ENCODE assay signal across 8 cellular contexts in genomic region chr11:117144477-117145392, GRCh38. TPM values are rescaled to one million over a fixed set of nuclear protein-coding genes. Genes with fewer than 3 reads are reported as not detected.
DNase-seq lines count a peak whose midpoint lies in the region; ATAC-seq and TF ChIP-seq lines count a peak whose summit lies in the region.

No MANE protein-coding gene starts in this region.

- DNase-seq in COLO829 (ENCODE audit: low spot score) = peak; percentile 54
- peak; percentile 54 to 81 for DNase-seq in PC-9
- DNase-seq in activated naive CD8-positive, alpha-beta T cell treated with anti-CD3 and anti-CD28 coated beads, Interleukin-2, amount 10 ng/mL, durations not matched to agents 7 days and 5 days = peak; percentile 41
- peak; percentile 71 for DNase-seq in glutamatergic neuron
- peak; percentile 42 for DNase-seq in non-pigmented ciliary epithelial cell (ENCODE audit: low read depth)
- no peak for DNase-seq in DMS153 (lab: John Stamatoyannopoulos, UW)

- POLR2A ChIA-PET in PC-9 (lab: Charles Lee; ENCODE audit: unreplicated experiment) = interaction anchor here (0.5 to 0.9 kb wide), 6 partner anchors 36 to 103 kb away, joined by 3 to 17 read pairs (median 4); no protein-coding TSS in a partner anchor
- POLR2A ChIA-PET in activated naive CD8-positive, alpha-beta T cell treated with anti-CD3 and anti-CD28 coated beads, Interleukin-2, amount 10 ng/mL, durations not matched to agents 7 days and 5 days (lab: Charles Lee) = interaction anchor here (0.6 to 2.7 kb wide), 21 partner anchors 11 to 373 kb away, joined by 3 to 30 read pairs (median 3); partner anchors contain the start of genes BUD13, CEP164, PCSK7 and SIDT2

- peaks cover 51% of the 10 kb centered on the region for H4K20me1 ChIP-seq in PC-9 (ENCODE audit: insufficient read depth)

- H3K9me3 ChIP-seq in PC-9 (ENCODE audit: insufficient read depth, low read depth) = no peaks in the 10 kb centered on the region

- TSS peak; percentile 39 for BruUV-seq in PC-9 (replicated peaks; lab: Mats Ljungman, UMichigan)

- H3K4me1 Mint-ChIP-seq in activated naive CD8-positive, alpha-beta T cell treated with anti-CD3 and anti-CD28 coated beads, Interleukin-2, amount 10 ng/mL, durations not matched to agents 7 days and 5 days = peaks cover 35% of the 10 kb centered on the region
- peaks cover 2% of the 10 kb centered on the region for H3K4me1 Mint-ChIP-seq in glutamatergic neuron (ENCODE audit: low read depth, unreplicated experiment)

- CTCF ChIA-PET in PC-9 (lab: Charles Lee) = interaction anchor here (0.6 to 0.7 kb wide), 3 partner anchors 411 to 670 kb away, joined by 3 to 6 read pairs (median 4); no protein-coding TSS in a partner anchor

- H3K27ac Mint-ChIP-seq in activated naive CD8-positive, alpha-beta T cell treated with anti-CD3 and anti-CD28 coated beads, Interleukin-2, amount 10 ng/mL, durations not matched to agents 7 days and 5 days = peak overlapping the region; percentile 95
- H3K27ac Mint-ChIP-seq in glutamatergic neuron (ENCODE audit: unreplicated experiment) = peak overlapping the region; percentile 99

- H3K9me3 Mint-ChIP-seq in activated naive CD8-positive, alpha-beta T cell treated with anti-CD3 and anti-CD28 coated beads, Interleukin-2, amount 10 ng/mL, durations not matched to agents 7 days and 5 days = no peaks in the 10 kb centered on the region
- peaks cover 16% of the 10 kb centered on the region for H3K9me3 Mint-ChIP-seq in glutamatergic neuron (ENCODE audit: unreplicated experiment)

- H3K36me3 ChIP-seq in PC-9 (ENCODE audit: low read depth) = peaks cover 25% of the 10 kb centered on the region

- no peaks in the 10 kb centered on the region for H3K27me3 ChIP-seq in PC-9 (ENCODE audit: insufficient read depth, low read depth)

- H3K79me2 ChIP-seq in PC-9 (ENCODE audit: low read depth) = peaks cover 55% of the 10 kb centered on the region

- peaks cover 13% of the 10 kb centered on the region for H3K27me3 Mint-ChIP-seq in activated naive CD8-positive, alpha-beta T cell treated with anti-CD3 and anti-CD28 coated beads, Interleukin-2, amount 10 ng/mL, durations not matched to agents 7 days and 5 days
- peaks cover 9% of the 10 kb centered on the region for H3K27me3 Mint-ChIP-seq in glutamatergic neuron (ENCODE audit: unreplicated experiment)

- intact Hi-C loops in PC-9 (cut with micrococcal nuclease; ENCODE audit: unreplicated experiment) = loop anchor here (2.0 kb wide), 1 partner anchor 74 kb away; no protein-coding TSS in a partner anchor

- peak overlapping the region; percentile 44 for H3K27ac ChIP-seq in PC-9

- peak overlapping the region; percentile 99 for H2AFZ ChIP-seq in PC-9

- TF ChIP-seq CTCF in PC-9 (conservative IDR thresholded peaks at IDR 0.05) (no peak), glutamatergic neuron (IDR thresholded peaks at IDR 0.05; ENCODE audit: partially characterized antibody, unreplicated experiment) (no peak)

- ATAC-seq in GM19351 (IDR thresholded peaks at IDR 0.05; ENCODE audit: unreplicated experiment) = peak; percentile 39
- ATAC-seq in HG03354 (IDR thresholded peaks at IDR 0.05; ENCODE audit: poor library complexity, severe bottlenecking, unreplicated experiment) = peak; percentile 56
- peak; percentile 66 for ATAC-seq in activated naive CD8-positive, alpha-beta T cell treated with anti-CD3 and anti-CD28 coated beads, Interleukin-2, amount 10 ng/mL, durations not matched to agents 7 days and 5 days (ENCODE audit: low read depth)

- H3K4me3 ChIP-seq in PC-9 = peak overlapping the region; percentile 85

- peaks cover 21% of the 10 kb centered on the region for H3K36me3 Mint-ChIP-seq in activated naive CD8-positive, alpha-beta T cell treated with anti-CD3 and anti-CD28 coated beads, Interleukin-2, amount 10 ng/mL, durations not matched to agents 7 days and 5 days
- H3K36me3 Mint-ChIP-seq in glutamatergic neuron (ENCODE audit: unreplicated experiment) = peaks cover 5% of the 10 kb centered on the region

- H3K4me1 ChIP-seq in PC-9 (replicated peaks; ENCODE audit: insufficient read depth) = peaks cover 13% of the 10 kb centered on the region

- H3K4me2 ChIP-seq in PC-9 = peak overlapping the region; percentile 86

- peak overlapping the region; percentile 98 for H3K4me3 Mint-ChIP-seq in activated naive CD8-positive, alpha-beta T cell treated with anti-CD3 and anti-CD28 coated beads, Interleukin-2, amount 10 ng/mL, durations not matched to agents 7 days and 5 days
- H3K4me3 Mint-ChIP-seq in glutamatergic neuron (ENCODE audit: unreplicated experiment) = peak overlapping the region; percentile 100

- H3K9me2 ChIP-seq in PC-9 (ENCODE audit: insufficient read depth) = no peaks in the 10 kb centered on the region

- H3F3A ChIP-seq in PC-9 (ENCODE audit: insufficient read depth, low read depth) = peaks cover 16% of the 10 kb centered on the region

RNA-seq across cellular contexts. Expression of gene PAFAH1B2, which starts 0.6 kb away (rescaled TPM):
- total RNA-seq in PC-9 (2021) = 83.7 and 91.3 TPM in 2 replicates
- 10 to 100 TPM; 58.5 to 60.4 TPM for total RNA-seq in activated naive CD8-positive, alpha-beta T cell treated with anti-CD3 and anti-CD28 coated beads, Interleukin-2, amount 10 ng/mL, durations not matched to agents 7 days and 5 days
- total RNA-seq in glutamatergic neuron (ENCODE audit: unreplicated experiment) = 161 TPM

RNA-seq across cellular contexts. Expression of gene SIDT2, which starts 33.8 kb away (rescaled TPM):
- 20.1 and 20.3 TPM in 2 replicates for total RNA-seq in PC-9 (2021)
- 10 to 100 TPM; 34.9 to 35.0 TPM for total RNA-seq in activated naive CD8-positive, alpha-beta T cell treated with anti-CD3 and anti-CD28 coated beads, Interleukin-2, amount 10 ng/mL, durations not matched to agents 7 days and 5 days
- total RNA-seq in glutamatergic neuron (ENCODE audit: unreplicated experiment) = 23.6 TPM

RNA-seq across cellular contexts. Expression of gene SIK3, which starts 46.5 kb away (rescaled TPM):
- 28.6 and 30.2 TPM in 2 replicates for total RNA-seq in PC-9 (2021)
- 10 to 100 TPM; 44.7 to 45.8 TPM for total RNA-seq in activated naive CD8-positive, alpha-beta T cell treated with anti-CD3 and anti-CD28 coated beads, Interleukin-2, amount 10 ng/mL, durations not matched to agents 7 days and 5 days
- 22.2 TPM for total RNA-seq in glutamatergic neuron (ENCODE audit: unreplicated experiment)

RNA-seq across cellular contexts. Expression of gene TAGLN, which starts 54.4 kb away (rescaled TPM):
- total RNA-seq in PC-9 (2021) = 11.0 and 16.9 TPM in 2 replicates
- 1 to 10 TPM; 6.2 to 6.4 TPM for total RNA-seq in activated naive CD8-positive, alpha-beta T cell treated with anti-CD3 and anti-CD28 coated beads, Interleukin-2, amount 10 ng/mL, durations not matched to agents 7 days and 5 days
- 6.1 TPM for total RNA-seq in glutamatergic neuron (ENCODE audit: unreplicated experiment)
